8 cellular contexts compared by ENCODE assay signal in the genomic region with DNA sequence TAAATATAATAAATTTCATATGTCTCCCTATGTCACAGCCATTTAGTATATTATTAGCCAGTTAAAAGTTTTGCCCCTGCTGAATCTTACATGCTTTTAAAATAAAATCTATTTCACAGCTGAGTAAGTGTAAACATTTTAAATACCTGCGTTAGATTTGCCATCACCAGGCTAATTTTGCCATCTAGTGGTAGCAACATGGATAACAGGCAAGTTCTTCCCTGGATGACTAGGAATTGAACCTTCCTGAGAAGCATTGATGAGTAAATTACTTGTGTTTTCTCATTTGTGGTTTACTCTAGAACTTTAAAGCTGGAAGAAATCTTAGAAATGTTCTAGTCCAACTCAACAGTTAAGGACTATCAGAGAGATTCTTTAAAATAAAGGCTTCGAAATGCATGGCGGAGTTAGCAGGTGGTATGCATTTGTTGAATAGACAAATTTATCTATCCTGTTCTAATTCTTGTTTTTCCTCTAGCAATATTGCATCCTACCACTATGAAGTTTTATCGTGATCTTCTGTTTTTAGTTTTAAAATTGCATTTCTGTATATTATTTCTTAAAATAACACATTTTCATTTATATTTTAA. TPM values are rescaled to one million over a fixed set of nuclear protein-coding genes. Genes with fewer than 3 reads are reported as not detected.
DNase-seq lines count a peak whose midpoint lies in the region; ATAC-seq and TF ChIP-seq lines count a peak whose summit lies in the region.

No MANE protein-coding gene starts in this region.

- no peaks in the 10 kb centered on the region for H3K9me3 Mint-ChIP-seq in effector memory CD8-positive, alpha-beta T cell
- H3K9me3 Mint-ChIP-seq in naive B cell, result no peaks in the 10 kb centered on the region
- H3K9me3 Mint-ChIP-seq in activated T-helper 2 cell treated with anti-CD3 and anti-CD28 coated beads, Interferon-gamma antibody, Interleukin-2, Interleukin-4, amounts not matched to agents 10 μg/mL and 5 μg/mL and 100 μg/mL, durations not matched to agents 14 hours and 24 hours and 36 hours, result no peaks in the 10 kb centered on the region

- H3K36me3 ChIP-seq in Panc1 (ENCODE audit: control insufficient read depth, insufficient read depth, low read length), result no peaks in the 10 kb centered on the region

- H3K27me3 ChIP-seq in Panc1 (ENCODE audit: control insufficient read depth, insufficient read depth, low read length), result peaks cover 8% of the 10 kb centered on the region; the same call in 1 of the 2 replicates

- in situ Hi-C loops in Panc1 (cut with HindIII; ENCODE audit: low pct_unique_long_range_greater_than_20kb, low sequenced_read_pairs), result loop anchor here (25.0 kb wide), 1 partner anchor 428 kb away; no protein-coding TSS in a partner anchor

- peak overlapping the region in 1 of 2 donors; percentile 75 for H3K4me3 Mint-ChIP-seq in effector memory CD8-positive, alpha-beta T cell
- no peak overlapping the region for H3K4me3 Mint-ChIP-seq in naive B cell
- H3K4me3 Mint-ChIP-seq in activated T-helper 2 cell treated with anti-CD3 and anti-CD28 coated beads, Interferon-gamma antibody, Interleukin-2, Interleukin-4, amounts not matched to agents 10 μg/mL and 5 μg/mL and 100 μg/mL, durations not matched to agents 14 hours and 24 hours and 36 hours (ENCODE audit: low read depth), result no peak overlapping the region
- H3K4me3 Mint-ChIP-seq in T-helper 17 cell, result no peak overlapping the region

- H3K4me1 Mint-ChIP-seq in effector memory CD8-positive, alpha-beta T cell (ENCODE audit: low read depth in 2 of 2), result peaks cover 5% of the 10 kb centered on the region in 2 donors
- H3K4me1 Mint-ChIP-seq in naive B cell (peaks cover 8 to 11% (median 9%) of the 10 kb centered on the region in 3 donors), T-helper 17 cell (peaks cover 11% of the 10 kb centered on the region)
- peaks cover 6% of the 10 kb centered on the region for H3K4me1 Mint-ChIP-seq in activated T-helper 2 cell treated with anti-CD3 and anti-CD28 coated beads, Interferon-gamma antibody, Interleukin-2, Interleukin-4, amounts not matched to agents 10 μg/mL and 5 μg/mL and 100 μg/mL, durations not matched to agents 14 hours and 24 hours and 36 hours (ENCODE audit: low read depth)

- H3K27ac Mint-ChIP-seq in effector memory CD8-positive, alpha-beta T cell, result no peak overlapping the region
- no peak overlapping the region for H3K27ac Mint-ChIP-seq in naive B cell
- H3K27ac Mint-ChIP-seq in activated T-helper 2 cell treated with anti-CD3 and anti-CD28 coated beads, Interferon-gamma antibody, Interleukin-2, Interleukin-4, amounts not matched to agents 10 μg/mL and 5 μg/mL and 100 μg/mL, durations not matched to agents 14 hours and 24 hours and 36 hours, result no peak overlapping the region
- H3K27ac Mint-ChIP-seq in T-helper 17 cell, result no peak overlapping the region

- H3K4me1 ChIP-seq in Panc1 (ENCODE audit: control insufficient read depth, insufficient read depth, low read length), result no peaks in the 10 kb centered on the region

- peaks cover 3% of the 10 kb centered on the region for H3K36me3 Mint-ChIP-seq in effector memory CD8-positive, alpha-beta T cell (ENCODE audit: insufficient read depth)
- H3K36me3 Mint-ChIP-seq in naive B cell (no peaks in the 10 kb centered on the region), T-helper 17 cell (ENCODE audit: low read depth) (no peaks in the 10 kb centered on the region)
- no peaks in the 10 kb centered on the region for H3K36me3 Mint-ChIP-seq in activated T-helper 2 cell treated with anti-CD3 and anti-CD28 coated beads, Interferon-gamma antibody, Interleukin-2, Interleukin-4, amounts not matched to agents 10 μg/mL and 5 μg/mL and 100 μg/mL, durations not matched to agents 14 hours and 24 hours and 36 hours (ENCODE audit: low read depth)

- DNase-seq in DMS 273 (lab: John Stamatoyannopoulos, UW; ENCODE audit: unreplicated experiment) (peak; percentile 76), HT-29 (ENCODE audit: low spot score) (peak; percentile 81), Panc1 (ENCODE audit: low read depth, low spot score) (peak; percentile 72), naive B cell (peak; percentile 11), T-helper 17 cell (no peak)
- DNase-seq in effector memory CD8-positive, alpha-beta T cell, result peak in 2 of 3 experiments; percentile 29 to 32
- DNase-seq in activated T-helper 2 cell treated with anti-CD3 and anti-CD28 coated beads, Interferon-gamma antibody, Interleukin-2, Interleukin-4, amounts not matched to agents 10 μg/mL and 5 μg/mL and 100 μg/mL, durations not matched to agents 14 hours and 24 hours and 36 hours (ENCODE audit: low spot score), result no peak

- no peak overlapping the region for H3K4me3 ChIP-seq in Panc1 (ENCODE audit: low read depth in 2 of 2, low read length in 2 of 2)

- H3K27ac ChIP-seq in Panc1 (ENCODE audit: low read length), result no peak overlapping the region

- CTCF ChIA-PET in Panc1 (lab: Charles Lee), result interaction anchor here (1.2 to 1.5 kb wide), 3 partner anchors 97 to 448 kb away, joined by 4 to 6 read pairs (median 5); a partner anchor contains a TSS

- peaks cover 32 to 42% of the 10 kb centered on the region in 2 donors for H3K27me3 Mint-ChIP-seq in effector memory CD8-positive, alpha-beta T cell
- H3K27me3 Mint-ChIP-seq in naive B cell (peaks cover 43 to 60% (median 45%) of the 10 kb centered on the region in 3 donors), T-helper 17 cell (peaks cover 62% of the 10 kb centered on the region)
- peaks cover 39% of the 10 kb centered on the region for H3K27me3 Mint-ChIP-seq in activated T-helper 2 cell treated with anti-CD3 and anti-CD28 coated beads, Interferon-gamma antibody, Interleukin-2, Interleukin-4, amounts not matched to agents 10 μg/mL and 5 μg/mL and 100 μg/mL, durations not matched to agents 14 hours and 24 hours and 36 hours (ENCODE audit: low read depth)

- H3K9me3 ChIP-seq in Panc1 (ENCODE audit: control insufficient read depth, insufficient read depth, low read depth, low read length), result no peaks in the 10 kb centered on the region
- H3K9me3 ChIP-seq in T-helper 17 cell (ENCODE audit: control insufficient read depth, low read length, poor library complexity, severe bottlenecking), result no peaks in the 10 kb centered on the region

- peak; percentile 78; the same call in 1 of the 2 replicates for TF ChIP-seq CTCF in Panc1 (IDR thresholded peaks at IDR 0.05)

- POLR2A ChIA-PET in Panc1 (lab: Charles Lee), result no interaction called here

- intact Hi-C loops in Panc1 (cut with micrococcal nuclease; ENCODE audit: unreplicated experiment), result loop anchor here (1.0 to 5.0 kb wide), 2 partner anchors 97 to 448 kb away; a partner anchor contains a TSS
- intact Hi-C loops in activated T-helper 2 cell treated with anti-CD3 and anti-CD28 coated beads, Interferon-gamma antibody, Interleukin-2, Interleukin-4, amounts not matched to agents 10 μg/mL and 5 μg/mL and 100 μg/mL, durations not matched to agents 14 hours and 24 hours and 36 hours (cut with micrococcal nuclease), result loop anchor here (1.0 to 5.0 kb wide), 3 partner anchors 98 to 448 kb away; a partner anchor contains a TSS

- no TSS peak for BruUV-seq in Panc1 (replicated peaks; lab: Mats Ljungman, UMichigan)

- ATAC-seq in GM18519 (IDR thresholded peaks at IDR 0.05; ENCODE audit: low FRiP score, unreplicated experiment), result peak; percentile 45
- ATAC-seq in Panc1, result no peak
- ATAC-seq in effector memory CD8-positive, alpha-beta T cell (replicated peaks), result peak; percentile 28
- ATAC-seq in naive B cell (ENCODE audit: low read depth in 2 of 2), result no peak
- ATAC-seq in T-helper 17 cell, result no peak

RNA-seq across cellular contexts. Expression of a gene that starts 2.6 kb away (rescaled TPM):
- total RNA-seq in HT-29 (2014; rRNA removed; shearing (Covaris generic)), result not detected in 2 replicates
- total RNA-seq in Panc1 (2021; ENCODE audit: unreplicated experiment) (0.10 TPM), T-helper 17 cell (under 1 TPM in 1 of 2 donors, not detected in 1; 0.17 TPM)
- not detected for polyA plus RNA-seq in Panc1 (2012; ENCODE audit: insufficient read length)
- polyA plus RNA-seq in naive B cell (ENCODE audit: low read depth in 6 of 6), result not detected
- not detected in 2 replicates for total RNA-seq in activated T-helper 2 cell treated with anti-CD3 and anti-CD28 coated beads, Interferon-gamma antibody, Interleukin-2, Interleukin-4, amounts not matched to agents 10 μg/mL and 5 μg/mL and 100 μg/mL, durations not matched to agents 14 hours and 24 hours and 36 hours

Comparison
In these comparisons a context has a peak if more than half of its experiments do, and no peak if none do; other contexts are left out.
1. DNase-seq: peak in DMS 273 (single experiment), HT-29 (single experiment), Panc1 (single experiment), effector memory CD8-positive, alpha-beta T cell (2 of 3) and naive B cell (single experiment); none in activated T-helper 2 cell treated with anti-CD3 and anti-CD28 coated beads, Interferon-gamma antibody, Interleukin-2, Interleukin-4, amounts not matched to agents 10 μg/mL and 5 μg/mL and 100 μg/mL, durations not matched to agents 14 hours and 24 hours and 36 hours (single experiment) and T-helper 17 cell (0 of 3).
2. ATAC-seq: peak in GM18519 (single experiment) and effector memory CD8-positive, alpha-beta T cell (single experiment); none in Panc1 (single experiment), naive B cell (0 of 2) and T-helper 17 cell (single experiment).